ENCODE assay signal across 22 cellular contexts in the genomic region with DNA sequence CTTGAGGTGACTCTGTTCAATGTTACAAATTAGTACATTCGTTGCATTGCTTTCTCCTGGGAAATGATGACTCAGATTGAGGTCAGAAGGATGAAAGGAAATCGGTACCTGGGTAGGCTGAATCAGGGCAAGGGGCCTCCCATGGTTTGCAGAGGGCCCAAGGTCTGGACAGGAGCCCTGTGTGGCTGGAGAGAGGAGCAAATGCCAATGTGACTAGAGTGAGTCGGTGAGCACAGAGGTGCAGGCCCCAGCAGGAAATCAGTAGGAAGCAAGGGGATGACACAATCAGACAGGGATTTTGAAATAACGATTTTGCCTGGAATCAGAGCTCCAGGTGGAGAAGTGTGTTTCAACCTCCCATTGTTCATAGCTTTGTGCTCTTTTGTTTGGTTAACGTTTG.
A peak's percentile ranks its signal among the peaks of the same experiment; 100 is the strongest.
DNase-seq lines count a peak whose midpoint lies in the region; FAIRE-seq and TF ChIP-seq lines count a peak whose summit lies in the region.
"Had no signal": no experiment of that assay in that cellular context is flagged by ENCODE, and none has a peak within 500 bp of the region (broad histone marks: within the 10 kb centered on the region; RNA-seq: fewer than 3 reads in every experiment).

No MANE protein-coding gene starts in this region.

- H3K4me1 Mint-ChIP-seq in Calu3 (ENCODE audit: low read depth, unreplicated experiment): peaks cover 12% of the 10 kb centered on the region

- no peaks in the 10 kb centered on the region for H3K36me3 Mint-ChIP-seq in Calu3 (ENCODE audit: insufficient read depth, unreplicated experiment)

- CTCF ChIA-PET in Calu3 (lab: Charles Lee): no interaction called here

- H3K9me3 Mint-ChIP-seq in Calu3 (ENCODE audit: low read depth, unreplicated experiment): peaks cover 2% of the 10 kb centered on the region
- H3K9me3 Mint-ChIP-seq: stimulated activated naive CD8-positive, alpha-beta T cell treated with anti-CD3 and anti-CD28 coated beads, Interleukin-15, Interleukin-2, amounts not matched to agents 100 ng/mL and 50 ng/mL, for 24 hours had no signal

- DNase-seq in Calu3 (peak; percentile 11), GM23248 (peak; percentile 2), RCC 7860 (ENCODE audit: low spot score) (peak; percentile 74), fibroblast of pulmonary artery (ENCODE audit: low read depth) (peak; percentile 9), HT-29 (ENCODE audit: low spot score) (no peak), NCI-H1105 (lab: John Stamatoyannopoulos, UW) (no peak), lower leg skin (ENCODE audit: low spot score in 2 of 2) (no peak)
- DNase-seq: activated T-cell treated with anti-CD3 and anti-CD28 coated beads for 4 hours, adrenal gland, colonic mucosa, DMS79, erythroblast, heart left ventricle, kidney glomerular epithelial cell, NCI-H1694, NCI-H510A treated with DMSO at 0.1 percent for 48 hours, nucleus accumbens, PC-9, uterus had no signal

- peak overlapping the region; percentile 22 for H3K27ac Mint-ChIP-seq in Calu3 (ENCODE audit: unreplicated experiment)
- H3K27ac Mint-ChIP-seq: stimulated activated naive CD8-positive, alpha-beta T cell treated with anti-CD3 and anti-CD28 coated beads, Interleukin-15, Interleukin-2, amounts not matched to agents 100 ng/mL and 50 ng/mL, for 24 hours had no signal

- intact Hi-C loops in Calu3 (cut with micrococcal nuclease; ENCODE audit: unreplicated experiment) (no loop called here), lower leg skin (cut with DNase I; ENCODE audit: low total_unique reads) (no loop called here)

- no peaks in the 10 kb centered on the region for H4K20me1 ChIP-seq in GM23248 (ENCODE audit: insufficient read depth)
- H4K20me1 ChIP-seq: BLaER1 had no signal

- H3F3A ChIP-seq in GM23248 (ENCODE audit: insufficient read depth): no peaks in the 10 kb centered on the region

- no peaks in the 10 kb centered on the region for H3K9me3 ChIP-seq in GM23248 (ENCODE audit: low read depth)
- H3K9me3 ChIP-seq: adrenal gland, BLaER1, colonic mucosa, heart left ventricle, uterus had no signal

- H3K4me3 ChIP-seq in GM23248 (no peak overlapping the region), fibroblast of pulmonary artery (replicated peaks; ENCODE audit: low read depth, low read length) (no peak overlapping the region), lower leg skin (ENCODE audit: low read depth, poor library complexity, severe bottlenecking) (no peak overlapping the region)
- H3K4me3 ChIP-seq: adrenal gland, BLaER1, colonic mucosa, heart left ventricle, PC-9, uterus had no signal

- H3K9me2 ChIP-seq in GM23248 (ENCODE audit: insufficient read depth): no peaks in the 10 kb centered on the region

- no peak overlapping the region for H3K27ac ChIP-seq in GM23248
- H3K27ac ChIP-seq: adrenal gland, BLaER1, colonic mucosa, heart left ventricle, KMS-11, PC-9, uterus had no signal

- TF ChIP-seq CTCF in Calu3 (IDR thresholded peaks at IDR 0.05; ENCODE audit: unreplicated experiment): no peak
- TF ChIP-seq CTCF in fibroblast of pulmonary artery (IDR thresholded peaks at IDR 0.05; ENCODE audit: low read length, missing control alignments): no peak
- TF ChIP-seq CTCF in lower leg skin (IDR thresholded peaks at IDR 0.05): no peak

- BruUV-seq in Calu3 (replicated peaks; lab: Mats Ljungman, UMichigan): no TSS peak

- H3K9ac ChIP-seq in GM23248: no peak overlapping the region
- H3K9ac ChIP-seq: BLaER1, KMS-11 had no signal

- peak; percentile 74 for FAIRE-seq in RCC 7860 (lab: Jason Lieb, UNC)

- TF ChIP-seq POLR2A in lower leg skin (IDR thresholded peaks at IDR 0.05): no peak

- no peaks in the 10 kb centered on the region for H3K27me3 ChIP-seq in GM23248 (replicated peaks; ENCODE audit: insufficient read depth)
- H3K27me3 ChIP-seq: adrenal gland, BLaER1, colonic mucosa, heart left ventricle, uterus had no signal

- no peak overlapping the region for H2AFZ ChIP-seq in GM23248
- H2AFZ ChIP-seq: PC-9 had no signal

- H3K79me2 ChIP-seq in GM23248 (ENCODE audit: insufficient read depth): no peaks in the 10 kb centered on the region

- no peaks in the 10 kb centered on the region for H3K36me3 ChIP-seq in GM23248 (ENCODE audit: low read depth)
- H3K36me3 ChIP-seq: adrenal gland, BLaER1, colonic mucosa, heart left ventricle, uterus had no signal

- in situ Hi-C loops in GM23248 (cut with MboI): no loop called here

- H3K4me2 ChIP-seq in GM23248 (ENCODE audit: unreplicated experiment): no peak overlapping the region
- H3K4me2 ChIP-seq: BLaER1, KMS-11, PC-9 had no signal

- H3K4me1 ChIP-seq in GM23248 (ENCODE audit: insufficient read depth): no peaks in the 10 kb centered on the region
- H3K4me1 ChIP-seq: adrenal gland, colonic mucosa, heart left ventricle, uterus had no signal

- no peaks in the 10 kb centered on the region for H3K27me3 Mint-ChIP-seq in Calu3 (ENCODE audit: unreplicated experiment)
- H3K27me3 Mint-ChIP-seq: stimulated activated naive CD8-positive, alpha-beta T cell treated with anti-CD3 and anti-CD28 coated beads, Interleukin-15, Interleukin-2, amounts not matched to agents 100 ng/mL and 50 ng/mL, for 24 hours had no signal

- no peak overlapping the region for H3K4me3 Mint-ChIP-seq in Calu3 (ENCODE audit: low read depth, unreplicated experiment)
- H3K4me3 Mint-ChIP-seq: stimulated activated naive CD8-positive, alpha-beta T cell treated with anti-CD3 and anti-CD28 coated beads, Interleukin-15, Interleukin-2, amounts not matched to agents 100 ng/mL and 50 ng/mL, for 24 hours had no signal

- 68 to 72% methylated on average over 5 of the region's 5 CpGs for WGBS in GM23248 (ENCODE audit: low coverage in 1 of 2, low lambda C conversion rate in 2 of 2, missing lambda C conversion rate in 2 of 2), 2 experiments
- 69 to 73% methylated on average over 5 of the region's 5 CpGs for WGBS in lower leg skin, 2 donors

Comparison
In these comparisons a context has a peak if more than half of its experiments do, and no peak if none do; other contexts are left out.
1. DNase-seq: peak in Calu3 (single experiment), GM23248 (single experiment), RCC 7860 (single experiment) and fibroblast of pulmonary artery (single experiment); none in HT-29 (single experiment), NCI-H1105 (single experiment) and lower leg skin (0 of 2).